Comparison of ENCODE assay signal across 23 cellular contexts in the genomic region with DNA sequence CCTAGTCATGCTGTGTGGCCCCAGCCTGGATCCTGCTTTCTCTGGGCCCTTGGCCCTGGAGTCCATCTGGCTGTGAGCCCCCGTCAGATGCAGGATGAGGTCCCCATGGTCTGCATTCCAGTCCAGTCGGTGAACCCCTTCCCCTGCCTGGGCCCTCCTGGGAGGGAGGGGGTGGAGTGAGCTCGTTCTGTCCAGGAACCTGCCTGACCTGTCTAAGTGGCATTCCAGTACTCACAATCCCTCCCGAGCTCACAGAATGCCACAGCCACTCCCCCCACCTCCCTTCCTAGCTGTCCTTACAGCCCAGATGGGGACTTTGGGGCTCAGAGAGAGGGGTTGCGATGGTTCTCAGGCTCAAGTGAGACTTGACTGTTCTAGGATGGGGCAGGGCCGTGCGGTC. TPM values are rescaled to one million over a fixed set of nuclear protein-coding genes. Genes with fewer than 3 reads are reported as not detected.
DNase-seq lines count a peak whose midpoint lies in the region; ATAC-seq, FAIRE-seq and TF ChIP-seq lines count a peak whose summit lies in the region.
"Had no signal": no experiment of that assay in that cellular context is flagged by ENCODE, and none has a peak within 500 bp of the region (broad histone marks: within the 10 kb centered on the region; RNA-seq: fewer than 3 reads in every experiment).

No MANE protein-coding gene starts in this region.

- H3K27ac ChIP-seq in BLaER1 treated with 17β-estradiol and CSF1 and Interleukin-3, amounts not matched to agents 10 nM and 100 nM = peak overlapping the region in 6 of 11 experiments; percentile 9 to 59 (median 24); a peak in 8 of 22 replicates
- H3K27ac ChIP-seq in A673 (ENCODE audit: low read depth, low read length, poor library complexity, severe bottlenecking) = no peak overlapping the region
- H3K27ac ChIP-seq: parathyroid adenoma, RWPE1 had no signal

- POLR2A ChIA-PET in A673 (lab: Charles Lee; ENCODE audit: low non-redundant PET) = no interaction called here

- peaks cover 11% of the 10 kb centered on the region for H3K27me3 Mint-ChIP-seq in progenitor cell of endocrine pancreas
- H3K27me3 Mint-ChIP-seq: T-cell had no signal

- H3K36me3 Mint-ChIP-seq in progenitor cell of endocrine pancreas (ENCODE audit: insufficient read depth) = no peaks in the 10 kb centered on the region
- H3K36me3 Mint-ChIP-seq: stimulated activated memory B cell treated with anti-CD40 and anti-IgM and Interleukin-4, amounts not matched to agents 10 μg/mL and 1 μg/mL and 100 μg/mL, for 72 hours; T-cell had no signal

- no peak for FAIRE-seq in GM12892 (lab: Jason Lieb, UNC)
- FAIRE-seq: frontal cortex, GM12891 had no signal

- H3K4me1 Mint-ChIP-seq in progenitor cell of endocrine pancreas (ENCODE audit: low read depth) = peaks cover 15% of the 10 kb centered on the region

- H3K9me3 ChIP-seq in BLaER1 treated with 17β-estradiol and CSF1 and Interleukin-3, amounts not matched to agents 10 nM and 100 nM (replicated peaks in 1 of 11) = no peaks in the 10 kb centered on the region
- no peaks in the 10 kb centered on the region for H3K9me3 ChIP-seq in A673 (ENCODE audit: low read depth, low read length, poor library complexity, severe bottlenecking)

- CTCF ChIA-PET in A673 (lab: Charles Lee) = no interaction called here

- H3K9ac ChIP-seq in BLaER1 treated with 17β-estradiol and CSF1 and Interleukin-3, amounts not matched to agents 10 nM and 100 nM = peak overlapping the region in 2 of 11 experiments; percentile 6 to 14; a peak in 4 of 22 replicates
- H3K9ac ChIP-seq: parathyroid adenoma had no signal

- peak; percentile 48 for DNase-seq in iPS-NIHi7 (ENCODE audit: extremely low spot score)
- DNase-seq in progenitor cell of endocrine pancreas (ENCODE audit: low spot score, unreplicated experiment) = peak; percentile 46
- DNase-seq in GM12892 (ENCODE audit: insufficient read length) = no peak
- no peak for DNase-seq in A673 (ENCODE audit: low spot score)
- no peak for DNase-seq in GDM1 (lab: John Stamatoyannopoulos, UW)
- DNase-seq: activated B cell treated with CpG ODN at 0.5 μM for 24 hours; activated effector memory CD4-positive, alpha-beta T cell treated with Interleukin-2 at 50 U/mL for 16 hours; amniotic stem cell; CD8-positive, alpha-beta memory T cell; NCI-H1694 treated with DMSO at 0.1 percent for 48 hours; T-cell had no signal

- TF ChIP-seq RAD21 in Ishikawa (IDR thresholded peaks at IDR 0.05; ENCODE audit: low read depth) = no peak; the same call in none of the 2 replicates

- no peak for TF ChIP-seq POLR2A in GM12892 (IDR thresholded peaks at IDR 0.05; ENCODE audit: low read depth, low read length)

- peak; percentile 58; the same call in 1 of the 2 replicates for TF ChIP-seq EP300 in Ishikawa (IDR thresholded peaks at IDR 0.05; ENCODE audit: borderline replicate concordance)

- TF ChIP-seq CTCF in progenitor cell of endocrine pancreas (IDR thresholded peaks at IDR 0.05; ENCODE audit: unreplicated experiment) (no peak), A673 (conservative IDR thresholded peaks at IDR 0.05; ENCODE audit: low read depth, low read length) (no peak)

- H3K27ac Mint-ChIP-seq in progenitor cell of endocrine pancreas = peak overlapping the region; percentile 95
- H3K27ac Mint-ChIP-seq: activated B cell treated with CpG ODN at 0.5 μM for 24 hours; CD8-positive, alpha-beta memory T cell; stimulated activated memory B cell treated with anti-CD40 and anti-IgM and Interleukin-4, amounts not matched to agents 10 μg/mL and 1 μg/mL and 100 μg/mL, for 72 hours; T-cell had no signal

- H3K36me3 ChIP-seq in BLaER1 treated with 17β-estradiol and CSF1 and Interleukin-3, amounts not matched to agents 10 nM and 100 nM = no peaks in the 10 kb centered on the region
- no peaks in the 10 kb centered on the region for H3K36me3 ChIP-seq in A673 (ENCODE audit: insufficient read depth, low read length, poor library complexity, severe bottlenecking)

- H3K4me3 Mint-ChIP-seq in progenitor cell of endocrine pancreas (ENCODE audit: low read depth) = no peak overlapping the region
- H3K4me3 Mint-ChIP-seq: activated B cell treated with CpG ODN at 0.5 μM for 24 hours; CD8-positive, alpha-beta memory T cell; stimulated activated memory B cell treated with anti-CD40 and anti-IgM and Interleukin-4, amounts not matched to agents 10 μg/mL and 1 μg/mL and 100 μg/mL, for 72 hours; T-cell had no signal

- peaks cover 56 to 97% (median 84%) of the 10 kb centered on the region in 10 experiments for H3K4me1 ChIP-seq in BLaER1 treated with 17β-estradiol and CSF1 and Interleukin-3, amounts not matched to agents 10 nM and 100 nM
- H3K4me1 ChIP-seq in A673 (ENCODE audit: insufficient read depth, low read length, poor library complexity, severe bottlenecking) = no peaks in the 10 kb centered on the region
- H3K4me1 ChIP-seq: parathyroid adenoma had no signal

- no peaks in the 10 kb centered on the region for H3K9me3 Mint-ChIP-seq in progenitor cell of endocrine pancreas (ENCODE audit: low read depth)
- H3K9me3 Mint-ChIP-seq: activated B cell treated with CpG ODN at 0.5 μM for 24 hours; CD8-positive, alpha-beta memory T cell; stimulated activated memory B cell treated with anti-CD40 and anti-IgM and Interleukin-4, amounts not matched to agents 10 μg/mL and 1 μg/mL and 100 μg/mL, for 72 hours; T-cell had no signal

- no peaks in the 10 kb centered on the region for H3K27me3 ChIP-seq in BLaER1 treated with 17β-estradiol and CSF1 and Interleukin-3, amounts not matched to agents 10 nM and 100 nM
- no peaks in the 10 kb centered on the region for H3K27me3 ChIP-seq in A673 (replicated peaks; ENCODE audit: insufficient read depth, low read depth, low read length, poor library complexity)

- H3K4me2 ChIP-seq in BLaER1 treated with 17β-estradiol and CSF1 and Interleukin-3, amounts not matched to agents 10 nM and 100 nM = peak overlapping the region in 2 of 11 experiments; percentile 4 to 8; a peak in 1 of 22 replicates

- H3K4me3 ChIP-seq in BLaER1 treated with 17β-estradiol and CSF1 and Interleukin-3, amounts not matched to agents 10 nM and 100 nM = no peak overlapping the region
- no peak overlapping the region for H3K4me3 ChIP-seq in A673 (ENCODE audit: low read depth, low read length, poor library complexity, severe bottlenecking)

- BruUV-seq in A673 (replicated peaks; lab: Mats Ljungman, UMichigan) = no TSS peak

- H4K20me1 ChIP-seq in BLaER1 treated with 17β-estradiol and CSF1 and Interleukin-3, amounts not matched to agents 10 nM and 100 nM = peaks cover 0 to 17% (median 0%) of the 10 kb centered on the region in 11 experiments; a peak in 4 of 22 replicates

- no peak for ATAC-seq in HG03460 (IDR thresholded peaks at IDR 0.05; ENCODE audit: unreplicated experiment)
- ATAC-seq: stimulated activated memory B cell treated with anti-CD40 and anti-IgM and Interleukin-4, amounts not matched to agents 10 μg/mL and 1 μg/mL and 100 μg/mL, for 72 hours; T-cell had no signal

- intact Hi-C loops in A673 (cut with micrococcal nuclease; ENCODE audit: unreplicated experiment) = no loop called here

TF ChIP-seq in Ishikawa, 13 proteins besides CTCF, POLR2A, EP300 and RAD21:
- peak; percentile 83 for TF ChIP-seq TCF12 (IDR thresholded peaks at IDR 0.05; ENCODE audit: low read depth)
- TF ChIP-seq, protein P1, sequence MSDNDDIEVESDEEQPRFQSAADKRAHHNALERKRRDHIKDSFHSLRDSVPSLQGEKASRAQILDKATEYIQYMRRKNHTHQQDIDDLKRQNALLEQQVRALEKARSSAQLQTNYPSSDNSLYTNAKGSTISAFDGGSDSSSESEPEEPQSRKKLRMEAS (IDR thresholded peaks at IDR 0.05) = peak; percentile 62; the same call in 1 of the 2 replicates
- TF ChIP-seq TEAD4 (IDR thresholded peaks at IDR 0.05) = peak; percentile 96
- TF ChIP-seq ZBTB7A (IDR thresholded peaks at IDR 0.05; ENCODE audit: low read depth) = peak; percentile 86
- TF ChIP-seq, protein P2, sequence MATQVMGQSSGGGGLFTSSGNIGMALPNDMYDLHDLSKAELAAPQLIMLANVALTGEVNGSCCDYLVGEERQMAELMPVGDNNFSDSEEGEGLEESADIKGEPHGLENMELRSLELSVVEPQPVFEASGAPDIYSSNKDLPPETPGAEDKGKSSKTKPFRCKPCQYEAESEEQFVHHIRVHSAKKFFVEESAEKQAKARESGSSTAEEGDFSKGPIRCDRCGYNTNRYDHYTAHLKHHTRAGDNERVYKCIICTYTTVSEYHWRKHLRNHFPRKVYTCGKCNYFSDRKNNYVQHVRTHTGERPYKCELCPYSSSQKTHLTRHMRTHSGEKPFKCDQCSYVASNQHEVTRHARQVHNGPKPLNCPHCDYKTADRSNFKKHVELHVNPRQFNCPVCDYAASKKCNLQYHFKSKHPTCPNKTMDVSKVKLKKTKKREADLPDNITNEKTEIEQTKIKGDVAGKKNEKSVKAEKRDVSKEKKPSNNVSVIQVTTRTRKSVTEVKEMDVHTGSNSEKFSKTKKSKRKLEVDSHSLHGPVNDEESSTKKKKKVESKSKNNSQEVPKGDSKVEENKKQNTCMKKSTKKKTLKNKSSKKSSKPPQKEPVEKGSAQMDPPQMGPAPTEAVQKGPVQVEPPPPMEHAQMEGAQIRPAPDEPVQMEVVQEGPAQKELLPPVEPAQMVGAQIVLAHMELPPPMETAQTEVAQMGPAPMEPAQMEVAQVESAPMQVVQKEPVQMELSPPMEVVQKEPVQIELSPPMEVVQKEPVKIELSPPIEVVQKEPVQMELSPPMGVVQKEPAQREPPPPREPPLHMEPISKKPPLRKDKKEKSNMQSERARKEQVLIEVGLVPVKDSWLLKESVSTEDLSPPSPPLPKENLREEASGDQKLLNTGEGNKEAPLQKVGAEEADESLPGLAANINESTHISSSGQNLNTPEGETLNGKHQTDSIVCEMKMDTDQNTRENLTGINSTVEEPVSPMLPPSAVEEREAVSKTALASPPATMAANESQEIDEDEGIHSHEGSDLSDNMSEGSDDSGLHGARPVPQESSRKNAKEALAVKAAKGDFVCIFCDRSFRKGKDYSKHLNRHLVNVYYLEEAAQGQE (IDR thresholded peaks at IDR 0.05; ENCODE audit: low read depth) = no peak
- peak; percentile 55 for TF ChIP-seq NFIC (IDR thresholded peaks at IDR 0.05)

RNA-seq across cellular contexts. Expression of a gene that starts 15.5 kb away (rescaled TPM):
- total RNA-seq in progenitor cell of endocrine pancreas = 0.60 and 1.5 TPM in 2 replicates
- 0.28 TPM for polyA plus RNA-seq in GM12892 (2012; ENCODE audit: missing spikeins)
- total RNA-seq in A673 (2021) = not detected in 2 replicates
- polyA plus RNA-seq: AG04450 had no signal

RNA-seq across cellular contexts. Expression of a gene that starts 41.0 kb away (rescaled TPM):
- 55.2 and 55.6 TPM in 2 replicates for total RNA-seq in progenitor cell of endocrine pancreas
- polyA plus RNA-seq in GM12892 (2012; ENCODE audit: missing spikeins) = 29.3 TPM
- total RNA-seq in A673 (2021) = 163 and 177 TPM in 2 replicates

RNA-seq across cellular contexts. Expression of a gene that starts 46.2 kb away (rescaled TPM):
- total RNA-seq in progenitor cell of endocrine pancreas = not detected in 2 replicates
- polyA plus RNA-seq in GM12892 (2012; ENCODE audit: missing spikeins) = not detected
- not detected in 2 replicates for total RNA-seq in A673 (2021)
- total RNA-seq: activated B cell treated with CpG ODN at 0.5 μM for 24 hours; CD8-positive, alpha-beta memory T cell; cerebellum; frontal cortex; HT1080; M059J; T-cell had no signal
- polyA plus RNA-seq: AG04450; CD8-positive, alpha-beta memory T cell had no signal

Comparison
In these comparisons a context has a peak if more than half of its experiments do, and no peak if none do; other contexts are left out.
1. DNase-seq: peak in iPS-NIHi7 (single experiment) and progenitor cell of endocrine pancreas (single experiment); none in GM12892 (single experiment), A673 (single experiment) and GDM1 (single experiment).